Comparison of ENCODE assay signal across 1 cellular context in genomic region chr7:47819054-47819920, GRCh38.
TF ChIP-seq lines count a peak whose summit lies in the region.

No MANE protein-coding gene starts in this region.

TF ChIP-seq in H1, 55 proteins besides CTCF, POLR2A, EP300 and RAD21 (continued from another document):
- TF ChIP-seq CHD7 (IDR thresholded peaks at IDR 0.05; ENCODE audit: insufficient replicate concordance, low read length) = no peak
- TF ChIP-seq JUN (IDR thresholded peaks at IDR 0.05; ENCODE audit: low read depth, low read length) = no peak
- no peak for TF ChIP-seq CEBPB (IDR thresholded peaks at IDR 0.05; ENCODE audit: low read depth, low read length)
- TF ChIP-seq SUZ12 (IDR thresholded peaks at IDR 0.05; ENCODE audit: low read length) = no peak
- TF ChIP-seq GABPA (IDR thresholded peaks at IDR 0.05; ENCODE audit: borderline replicate concordance, insufficient read depth, low read length) = no peak
- TF ChIP-seq ASH2L (IDR thresholded peaks at IDR 0.05; ENCODE audit: low read length) = no peak
- TF ChIP-seq ATF2 (IDR thresholded peaks at IDR 0.05; ENCODE audit: low read length) = no peak
- TF ChIP-seq BACH1 (IDR thresholded peaks at IDR 0.05; ENCODE audit: low read length) = no peak
- no peak for TF ChIP-seq TBP (IDR thresholded peaks at IDR 0.05; ENCODE audit: low read depth, low read length)
- no peak for TF ChIP-seq CBX5 (IDR thresholded peaks at IDR 0.05; ENCODE audit: low read depth, low read length)
